8 cellular contexts compared by ENCODE assay signal in the genomic region with DNA sequence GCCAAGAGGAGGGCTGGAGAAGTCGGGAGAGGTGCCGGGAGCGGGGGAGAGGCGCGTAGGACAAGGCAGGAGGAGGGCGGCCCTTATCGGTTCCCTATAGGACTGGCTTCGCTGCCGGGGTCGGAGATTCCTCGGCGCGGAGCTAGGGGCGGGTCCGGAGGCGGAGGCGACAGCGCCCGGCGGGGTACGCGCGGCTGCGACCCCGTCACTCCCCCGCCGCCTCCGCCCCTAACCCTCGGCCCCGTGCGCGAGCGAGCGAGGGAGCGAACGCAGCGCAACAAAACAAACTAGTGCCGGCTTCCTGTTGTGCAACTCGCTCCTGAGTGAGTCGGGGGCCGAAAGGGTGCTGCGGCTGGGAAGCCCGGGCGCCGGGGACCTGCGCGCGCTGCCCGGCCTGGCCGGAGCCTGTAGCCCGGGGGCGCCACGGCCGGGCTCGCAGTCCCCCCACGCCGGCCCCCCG. TPM values are rescaled to one million over a fixed set of nuclear protein-coding genes. Genes with fewer than 3 reads are reported as not detected.
A peak's percentile ranks its signal among the peaks of the same experiment; 100 is the strongest.
DNase-seq lines count a peak whose midpoint lies in the region; ATAC-seq and TF ChIP-seq lines count a peak whose summit lies in the region.

No MANE protein-coding gene starts in this region.

- WGBS in lung, 2 donors: 1% methylated on average over 45 to 58 of the region's 58 CpGs

- H3K27ac Mint-ChIP-seq in activated CD4-positive, alpha-beta memory T cell treated with anti-CD3 and anti-CD28 coated beads for 36 hours: peak overlapping the region; percentile 74

- ATAC-seq in GM21576 (IDR thresholded peaks at IDR 0.05; ENCODE audit: unreplicated experiment) (peak; percentile 39), lung (ENCODE audit: insufficient read depth, low FRiP score) (peak; percentile 24)

- no peaks in the 10 kb centered on the region for H3K9me3 ChIP-seq in lung (ENCODE audit: control insufficient read depth in 2 of 2, insufficient read depth in 1 of 2, low read length in 1 of 2)

- intact Hi-C loops in activated CD4-positive, alpha-beta memory T cell treated with anti-CD3 and anti-CD28 coated beads for 36 hours (cut with micrococcal nuclease): loop anchor here (1.0 to 2.0 kb wide), 4 partner anchors 8 to 771 kb away; partner anchors contain the start of gene RFX3

- peak overlapping the region; percentile 87 to 96 for H3K27ac ChIP-seq in lung (ENCODE audit: low read depth in 1 of 2, low read length in 1 of 2)

- H3K4me3 ChIP-seq in lung: peak overlapping the region; percentile 71

- H3K4me3 Mint-ChIP-seq in activated CD4-positive, alpha-beta memory T cell treated with anti-CD3 and anti-CD28 coated beads for 36 hours: peak overlapping the region; percentile 89

- POLR2A ChIA-PET in activated CD4-positive, alpha-beta memory T cell treated with anti-CD3 and anti-CD28 coated beads for 36 hours (lab: Charles Lee): no interaction called here

- H3K27me3 Mint-ChIP-seq in activated CD4-positive, alpha-beta memory T cell treated with anti-CD3 and anti-CD28 coated beads for 36 hours: peaks cover 37% of the 10 kb centered on the region

- TF ChIP-seq CTCF in lung (IDR thresholded peaks at IDR 0.05; ENCODE audit: control extremely low read depth, extremely low read depth): no peak

- H3K9me3 Mint-ChIP-seq in activated CD4-positive, alpha-beta memory T cell treated with anti-CD3 and anti-CD28 coated beads for 36 hours: no peaks in the 10 kb centered on the region

- H3K4me1 ChIP-seq in lung (ENCODE audit: control insufficient read depth in 2 of 2, insufficient read depth in 2 of 2, low read length in 2 of 2): peaks cover 3 to 5% of the 10 kb centered on the region in 2 donors

- no peaks in the 10 kb centered on the region for H3K36me3 Mint-ChIP-seq in activated CD4-positive, alpha-beta memory T cell treated with anti-CD3 and anti-CD28 coated beads for 36 hours

- H3K4me1 Mint-ChIP-seq in activated CD4-positive, alpha-beta memory T cell treated with anti-CD3 and anti-CD28 coated beads for 36 hours (ENCODE audit: low read depth): peaks cover 32% of the 10 kb centered on the region

- CTCF ChIA-PET in activated CD4-positive, alpha-beta memory T cell treated with anti-CD3 and anti-CD28 coated beads for 36 hours (lab: Charles Lee): no interaction called here

- no peaks in the 10 kb centered on the region for H3K27me3 ChIP-seq in lung (ENCODE audit: control insufficient read depth, insufficient read depth)

- DNase-seq in EH (ENCODE audit: low read depth) (peak; percentile 79), MV-4-11 (lab: John Stamatoyannopoulos, UW) (peak; percentile 33), lung (ENCODE audit: low spot score) (peak; percentile 66), NOMO-1 treated with DMSO at 0.1 percent for 48 hours (lab: John Stamatoyannopoulos, UW; ENCODE audit: unreplicated experiment) (no peak)
- peak; percentile 55 for DNase-seq in activated CD4-positive, alpha-beta memory T cell treated with anti-CD3 and anti-CD28 coated beads for 36 hours
- peak; percentile 4 for DNase-seq in effector CD4-positive, alpha-beta T cell
- DNase-seq in stimulated activated CD8-positive, alpha-beta memory T cell treated with anti-CD3 and anti-CD28 coated beads, Interleukin-4, amount 100 ng/mL, for 48 hours: peak; percentile 45

- no peaks in the 10 kb centered on the region for H3K36me3 ChIP-seq in lung (ENCODE audit: control insufficient read depth in 2 of 2, insufficient read depth in 2 of 2, low read length in 2 of 2)

RNA-seq across cellular contexts. Expression of gene GLIS3, which starts 2.0 kb away (rescaled TPM):
- total RNA-seq in activated CD4-positive, alpha-beta memory T cell treated with anti-CD3 and anti-CD28 coated beads for 36 hours: under 1 TPM; 0.33 to 0.73 TPM
- total RNA-seq in lung: 10 to 100 TPM; 37.4 to 47.1 TPM
- 1 to 10 TPM; 4.4 to 7.4 TPM for polyA plus RNA-seq in lung

Comparison
In these comparisons a context has a peak if more than half of its experiments do, and no peak if none do; other contexts are left out.
1. RNA of gene GLIS3, which starts 2.0 kb away (total RNA-seq): 37.4 to 47.1 TPM in lung; 0.33 to 0.73 TPM in activated CD4-positive, alpha-beta memory T cell treated with anti-CD3 and anti-CD28 coated beads for 36 hours; every median in the first group is over 10 times any median in the second.